19 cellular contexts compared by ENCODE assay signal in genomic region chr21:45350206-45350854, GRCh38. TPM values are rescaled to one million over a fixed set of nuclear protein-coding genes. Genes with fewer than 3 reads are reported as not detected.
DNase-seq lines count a peak whose midpoint lies in the region; ATAC-seq, FAIRE-seq and TF ChIP-seq lines count a peak whose summit lies in the region.
"Had no signal": no experiment of that assay in that cellular context is flagged by ENCODE, and none has a peak within 500 bp of the region (broad histone marks: within the 10 kb centered on the region; RNA-seq: fewer than 3 reads in every experiment).

No MANE protein-coding gene starts in this region.

- intact Hi-C loops in ascending aorta (cut with DNase I), result no loop called here
- intact Hi-C loops in spleen (cut with DNase I; ENCODE audit: low total_unique reads), result no loop called here
- intact Hi-C loops in activated CD4-positive, alpha-beta memory T cell treated with anti-CD3 and anti-CD28 coated beads for 36 hours (cut with micrococcal nuclease), result no loop called here

- peaks cover 10% of the 10 kb centered on the region for H3K9me3 Mint-ChIP-seq in glutamatergic neuron (ENCODE audit: unreplicated experiment)
- no peaks in the 10 kb centered on the region for H3K9me3 Mint-ChIP-seq in activated CD4-positive, alpha-beta memory T cell treated with anti-CD3 and anti-CD28 coated beads for 36 hours
- H3K9me3 Mint-ChIP-seq: activated naive CD4-positive, alpha-beta T cell treated with anti-CD3 and anti-CD28 coated beads, Interleukin-2, amount 50 U/mL, for 72 hours; activated T-cell treated with anti-CD3 and anti-CD28 coated beads, Interleukin-2, amount 50 U/mL, for 72 hours had no signal

- no peaks in the 10 kb centered on the region for H3K36me3 ChIP-seq in ascending aorta
- H3K36me3 ChIP-seq in spleen, result no peaks in the 10 kb centered on the region

- no peak overlapping the region for H3K4me3 Mint-ChIP-seq in glutamatergic neuron (ENCODE audit: unreplicated experiment)
- no peak overlapping the region for H3K4me3 Mint-ChIP-seq in activated CD4-positive, alpha-beta memory T cell treated with anti-CD3 and anti-CD28 coated beads for 36 hours
- H3K4me3 Mint-ChIP-seq: activated T-cell treated with anti-CD3 and anti-CD28 coated beads, Interleukin-2, amount 50 U/mL, for 72 hours had no signal

- DNase-seq in HTR-8/SVneo (ENCODE audit: insufficient read length, low spot score) (no peak), ascending aorta (ENCODE audit: low spot score in 2 of 2) (no peak), glutamatergic neuron (no peak), spleen (no peak), GM12891 (ENCODE audit: insufficient read length, low spot score) (no peak)
- no peak for DNase-seq in activated CD4-positive, alpha-beta memory T cell treated with anti-CD3 and anti-CD28 coated beads for 36 hours
- DNase-seq: activated T-cell treated with anti-CD3 and anti-CD28 coated beads, Interleukin-2, amount 50 U/mL, for 72 hours; DND-41; Karpas-422; NCI-H1930; NCI-H446; small intestine; stimulated activated CD4-positive, alpha-beta T cell treated with anti-CD3 and anti-CD28 coated beads, Interleukin-4, amount 100 ng/mL, for 24 hours; T1000 had no signal

- TF ChIP-seq CTCF in ascending aorta (IDR thresholded peaks at IDR 0.05) (no peak), glutamatergic neuron (IDR thresholded peaks at IDR 0.05; ENCODE audit: partially characterized antibody, unreplicated experiment) (no peak), spleen (IDR thresholded peaks at IDR 0.05 in 8 of 11, conservative IDR thresholded peaks at IDR 0.05 in 3 of 11) (no peak)

- H3K4me1 Mint-ChIP-seq in glutamatergic neuron (ENCODE audit: low read depth, unreplicated experiment), result peaks cover 37% of the 10 kb centered on the region
- H3K4me1 Mint-ChIP-seq in activated CD4-positive, alpha-beta memory T cell treated with anti-CD3 and anti-CD28 coated beads for 36 hours (ENCODE audit: low read depth), result no peaks in the 10 kb centered on the region

- peaks cover 5% of the 10 kb centered on the region for H3K27me3 Mint-ChIP-seq in glutamatergic neuron (ENCODE audit: unreplicated experiment)
- H3K27me3 Mint-ChIP-seq in activated CD4-positive, alpha-beta memory T cell treated with anti-CD3 and anti-CD28 coated beads for 36 hours, result peaks cover 6% of the 10 kb centered on the region

- H3K36me3 Mint-ChIP-seq in glutamatergic neuron (ENCODE audit: unreplicated experiment), result no peaks in the 10 kb centered on the region
- H3K36me3 Mint-ChIP-seq in activated CD4-positive, alpha-beta memory T cell treated with anti-CD3 and anti-CD28 coated beads for 36 hours, result no peaks in the 10 kb centered on the region
- H3K36me3 Mint-ChIP-seq: activated naive CD4-positive, alpha-beta T cell treated with anti-CD3 and anti-CD28 coated beads, Interleukin-2, amount 50 U/mL, for 72 hours had no signal

- WGBS in spleen, 5 donors, result 86 to 95% (median 90%) methylated on average over 8 of the region's 8 CpGs

- H3K4me3 ChIP-seq in ascending aorta (no peak overlapping the region), spleen (no peak overlapping the region)
- H3K4me3 ChIP-seq: lung had no signal

- FAIRE-seq in HTR-8/SVneo (lab: Jason Lieb, UNC), result peak; percentile 94
- no peak for FAIRE-seq in GM12891 (lab: Jason Lieb, UNC)
- FAIRE-seq: RCC 7860, small intestine had no signal

- TF ChIP-seq POLR2A in spleen (IDR thresholded peaks at IDR 0.05) (no peak), GM12891 (IDR thresholded peaks at IDR 0.05; ENCODE audit: low read depth, low read length) (no peak)

- peak overlapping the region; percentile 70 to 74 for H3K27ac ChIP-seq in ascending aorta
- peak overlapping the region in 6 of 8 donors; percentile 72 to 84 (median 82) for H3K27ac ChIP-seq in spleen

- no peak for ATAC-seq in GM18861 (IDR thresholded peaks at IDR 0.05; ENCODE audit: unreplicated experiment)
- ATAC-seq: activated CD4-positive, CD25-positive, alpha-beta regulatory T cell treated with anti-CD3 and anti-CD28 coated beads, Interleukin-2, amount 50 U/mL, for 24 hours; activated naive CD4-positive, alpha-beta T cell treated with anti-CD3 and anti-CD28 coated beads, Interleukin-2, amount 50 U/mL, for 72 hours; activated T-cell treated with anti-CD3 and anti-CD28 coated beads, Interleukin-2, amount 50 U/mL, for 72 hours had no signal

- H3K9me3 ChIP-seq in ascending aorta (no peaks in the 10 kb centered on the region), spleen (no peaks in the 10 kb centered on the region)

- H3K4me1 ChIP-seq in ascending aorta (peaks cover 5 to 25% of the 10 kb centered on the region in 2 donors), spleen (peaks cover 13 to 57% (median 40%) of the 10 kb centered on the region in 6 donors)

- POLR2A ChIA-PET in activated CD4-positive, alpha-beta memory T cell treated with anti-CD3 and anti-CD28 coated beads for 36 hours (lab: Charles Lee), result no interaction called here

- H3K27me3 ChIP-seq in ascending aorta (no peaks in the 10 kb centered on the region), spleen (replicated peaks in 1 of 7) (peaks cover 0 to 20% (median 0%) of the 10 kb centered on the region in 7 donors)

- H3K27ac Mint-ChIP-seq in glutamatergic neuron (ENCODE audit: unreplicated experiment), result peak overlapping the region; percentile 43
- H3K27ac Mint-ChIP-seq in activated CD4-positive, alpha-beta memory T cell treated with anti-CD3 and anti-CD28 coated beads for 36 hours, result no peak overlapping the region
- H3K27ac Mint-ChIP-seq: activated naive CD4-positive, alpha-beta T cell treated with anti-CD3 and anti-CD28 coated beads, Interleukin-2, amount 50 U/mL, for 72 hours; activated T-cell treated with anti-CD3 and anti-CD28 coated beads, Interleukin-2, amount 50 U/mL, for 72 hours had no signal

- CTCF ChIA-PET in activated CD4-positive, alpha-beta memory T cell treated with anti-CD3 and anti-CD28 coated beads for 36 hours (lab: Charles Lee), result no interaction called here

TF ChIP-seq in GM12891, 5 proteins besides CTCF, POLR2A, EP300 and RAD21:
- TF ChIP-seq SPI1 (IDR thresholded peaks at IDR 0.05; ENCODE audit: low read depth, low read length), result no peak
- no peak for TF ChIP-seq POLR2AphosphoS5 (IDR thresholded peaks at IDR 0.05; ENCODE audit: low read depth, low read length)
- TF ChIP-seq POU2F2 (IDR thresholded peaks at IDR 0.05; ENCODE audit: low read depth, low read length), result no peak
TF ChIP-seq in GM12891: peak in this region for 0.

RNA-seq across cellular contexts. Expression of gene COL18A1, which starts 54.6 kb away (rescaled TPM):
- total RNA-seq in ascending aorta, result 699 TPM
- total RNA-seq in glutamatergic neuron (ENCODE audit: unreplicated experiment), result 9.5 TPM
- 100 to 1,000 TPM in 3 of 7 donors, 10 to 100 TPM in 4; 71.8 to 208 (median 99.6) TPM for total RNA-seq in spleen
- 10 to 100 TPM; 35.0 to 66.9 (median 60.0) TPM for polyA plus RNA-seq in spleen
- 0.54 TPM for polyA plus RNA-seq in GM12891 (2012; ENCODE audit: low read depth, missing spikeins)
- total RNA-seq in activated CD4-positive, alpha-beta memory T cell treated with anti-CD3 and anti-CD28 coated beads for 36 hours, result 1 to 10 TPM; 4.5 TPM
